Comparison of ENCODE assay signal across 8 cellular contexts in the genomic region with DNA sequence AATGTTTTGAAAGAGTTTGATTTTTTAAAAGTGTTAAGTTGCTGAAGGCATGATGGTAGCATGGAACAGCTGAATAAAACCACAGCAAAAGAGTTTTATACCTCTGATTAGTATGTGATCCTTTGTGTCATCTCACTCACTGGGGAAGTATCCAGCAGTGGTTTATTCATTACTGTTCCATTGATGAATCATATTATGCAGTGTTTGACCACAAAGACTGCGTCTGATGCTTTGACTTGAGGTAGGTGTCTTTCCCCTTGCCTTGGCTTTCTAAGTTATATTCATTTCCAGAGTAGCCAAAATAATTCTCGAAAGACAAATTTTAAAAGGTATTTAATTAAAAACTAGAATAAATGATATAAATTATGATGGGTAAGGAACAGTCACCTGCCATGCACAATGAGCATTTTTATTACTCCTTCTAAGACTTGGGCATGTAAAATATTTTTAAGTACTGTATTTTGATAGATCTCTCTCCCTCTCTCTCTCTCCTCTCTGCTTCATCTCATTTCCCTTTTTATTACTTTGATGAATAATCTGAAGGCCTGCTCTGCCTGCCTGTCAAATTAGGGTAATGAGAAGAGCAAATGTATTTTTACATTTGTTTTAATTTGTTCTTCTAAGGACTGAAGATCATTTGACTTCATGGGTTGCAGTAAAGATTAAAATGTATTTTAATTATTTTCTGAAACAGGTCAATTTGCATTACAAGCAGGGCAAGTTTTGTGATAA.
DNase-seq lines count a peak whose midpoint lies in the region; ATAC-seq and TF ChIP-seq lines count a peak whose summit lies in the region.

No MANE protein-coding gene starts in this region.

- no peaks in the 10 kb centered on the region for H3K4me1 Mint-ChIP-seq in naive thymus-derived CD4-positive, alpha-beta T cell

- no peak for TF ChIP-seq CTCF in GM20000 (IDR thresholded peaks at IDR 0.05; ENCODE audit: extremely low read depth, missing control alignments)

- no peak overlapping the region for H3K27ac ChIP-seq in epithelial cell of prostate
- H3K27ac ChIP-seq in naive thymus-derived CD4-positive, alpha-beta T cell (ENCODE audit: low read depth, low read length): no peak overlapping the region

- H3K9me3 Mint-ChIP-seq in naive thymus-derived CD4-positive, alpha-beta T cell: peaks cover 0 to 14% (median 0%) of the 10 kb centered on the region in 11 donors

- H3K4me1 ChIP-seq in naive thymus-derived CD4-positive, alpha-beta T cell (ENCODE audit: control insufficient read depth in 2 of 2, insufficient read depth in 2 of 2, low read length in 2 of 2): no peaks in the 10 kb centered on the region

- DNase-seq in Daoy (ENCODE audit: low read depth) (peak; percentile 74), GM20000 (ENCODE audit: low spot score) (peak; percentile 33), epithelial cell of prostate (ENCODE audit: low read depth, low spot score) (peak; percentile 58), anterior cingulate cortex (lab: John Stamatoyannopoulos, UW) (no peak), middle frontal gyrus (ENCODE audit: extremely low spot score, low spot score) (no peak)
- no peak for DNase-seq in naive thymus-derived CD4-positive, alpha-beta T cell
- DNase-seq in activated CD4-positive, alpha-beta T cell treated with anti-CD3 and anti-CD28 coated beads, Interleukin-2, amount 50 U/mL, for 1 hour: no peak

- CTCF ChIA-PET in naive thymus-derived CD4-positive, alpha-beta T cell (lab: Charles Lee): no interaction called here

- intact Hi-C loops in naive thymus-derived CD4-positive, alpha-beta T cell (cut with micrococcal nuclease): no loop called here

- no peaks in the 10 kb centered on the region for H3K36me3 Mint-ChIP-seq in naive thymus-derived CD4-positive, alpha-beta T cell

- H3K4me3 Mint-ChIP-seq in naive thymus-derived CD4-positive, alpha-beta T cell: no peak overlapping the region

- ATAC-seq in HG03354 (IDR thresholded peaks at IDR 0.05; ENCODE audit: poor library complexity, severe bottlenecking, unreplicated experiment): peak; percentile 84
- no peak for ATAC-seq in naive thymus-derived CD4-positive, alpha-beta T cell

- no peaks in the 10 kb centered on the region for H3K9me3 ChIP-seq in naive thymus-derived CD4-positive, alpha-beta T cell (ENCODE audit: control insufficient read depth in 2 of 3, low read length in 3 of 3)

- H3K27ac Mint-ChIP-seq in naive thymus-derived CD4-positive, alpha-beta T cell: no peak overlapping the region

- no peaks in the 10 kb centered on the region for H3K36me3 ChIP-seq in naive thymus-derived CD4-positive, alpha-beta T cell (ENCODE audit: control insufficient read depth in 2 of 3, insufficient read depth in 3 of 3, low read length in 3 of 3)

- POLR2A ChIA-PET in naive thymus-derived CD4-positive, alpha-beta T cell (lab: Charles Lee): no interaction called here

- no peaks in the 10 kb centered on the region for H3K27me3 ChIP-seq in naive thymus-derived CD4-positive, alpha-beta T cell (ENCODE audit: control insufficient read depth in 2 of 2, insufficient read depth in 2 of 2, low read length in 2 of 2)

- no peaks in the 10 kb centered on the region for H3K27me3 Mint-ChIP-seq in naive thymus-derived CD4-positive, alpha-beta T cell

- no peak overlapping the region for H3K4me3 ChIP-seq in naive thymus-derived CD4-positive, alpha-beta T cell (ENCODE audit: low read length)

Comparison
In these comparisons a context has a peak if more than half of its experiments do, and no peak if none do; other contexts are left out.
1. DNase-seq: peak in Daoy (single experiment), GM20000 (single experiment) and epithelial cell of prostate (single experiment); none in naive thymus-derived CD4-positive, alpha-beta T cell (0 of 9), anterior cingulate cortex (0 of 58), activated CD4-positive, alpha-beta T cell treated with anti-CD3 and anti-CD28 coated beads, Interleukin-2, amount 50 U/mL, for 1 hour (single experiment) and middle frontal gyrus (single experiment).